ENCODE assay signal across 8 cellular contexts in genomic region chr1:1290238-1290731, GRCh38. TPM values are rescaled to one million over a fixed set of nuclear protein-coding genes. Genes with fewer than 3 reads are reported as not detected.
DNase-seq lines count a peak whose midpoint lies in the region; ATAC-seq and TF ChIP-seq lines count a peak whose summit lies in the region.

No MANE protein-coding gene starts in this region.

- H3K36me3 Mint-ChIP-seq in activated CD8-positive, alpha-beta T cell treated with anti-CD3 and anti-CD28 coated beads, Interleukin-2, amount 10 ng/mL, durations not matched to agents 7 days and 5 days (ENCODE audit: low read depth) = peaks cover 4% of the 10 kb centered on the region
- no peaks in the 10 kb centered on the region for H3K36me3 Mint-ChIP-seq in neural crest cell (ENCODE audit: low read depth)

- no peak overlapping the region for H3K4me3 Mint-ChIP-seq in activated CD8-positive, alpha-beta T cell treated with anti-CD3 and anti-CD28 coated beads, Interleukin-2, amount 10 ng/mL, durations not matched to agents 7 days and 5 days
- peak overlapping the region; percentile 64 for H3K4me3 Mint-ChIP-seq in neural crest cell

- CTCF ChIA-PET in activated CD8-positive, alpha-beta T cell treated with anti-CD3 and anti-CD28 coated beads, Interleukin-2, amount 10 ng/mL, durations not matched to agents 7 days and 5 days (lab: Charles Lee) = interaction anchor here (1.3 to 3.2 kb wide), 2 partner anchors 16 to 168 kb away, joined by 4 to 61 read pairs; no protein-coding TSS in a partner anchor

- H3K9me3 Mint-ChIP-seq in activated CD8-positive, alpha-beta T cell treated with anti-CD3 and anti-CD28 coated beads, Interleukin-2, amount 10 ng/mL, durations not matched to agents 7 days and 5 days (ENCODE audit: insufficient read depth) = no peaks in the 10 kb centered on the region
- H3K9me3 Mint-ChIP-seq in neural crest cell = no peaks in the 10 kb centered on the region

- POLR2A ChIA-PET in activated CD8-positive, alpha-beta T cell treated with anti-CD3 and anti-CD28 coated beads, Interleukin-2, amount 10 ng/mL, durations not matched to agents 7 days and 5 days (lab: Charles Lee) = no interaction called here

- DNase-seq in NCI-H1105 (lab: John Stamatoyannopoulos, UW) = peak; percentile 19
- no peak for DNase-seq in NCI-H1105 treated with DMSO at 0.1 percent for 48 hours (lab: John Stamatoyannopoulos, UW)
- DNase-seq in NCI-H226 = peak; percentile 26
- peak; percentile 76 for DNase-seq in activated CD8-positive, alpha-beta T cell treated with anti-CD3 and anti-CD28 coated beads, Interleukin-2, amount 10 ng/mL, durations not matched to agents 7 days and 5 days
- DNase-seq in epithelial cell of esophagus (ENCODE audit: low read depth) = peak; percentile 55
- DNase-seq in neural crest cell (ENCODE audit: low read depth, low spot score) = peak; percentile 78

- peak; percentile 62 for TF ChIP-seq CTCF in epithelial cell of esophagus (IDR thresholded peaks at IDR 0.05; ENCODE audit: insufficient read depth, low read depth, low read length, missing control alignments)
- peak; percentile 65 for TF ChIP-seq CTCF in neural crest cell (conservative IDR thresholded peaks at IDR 0.05)

- no peak overlapping the region for H3K4me3 ChIP-seq in epithelial cell of esophagus (ENCODE audit: low read length)

- no peak overlapping the region for H3K27ac Mint-ChIP-seq in activated CD8-positive, alpha-beta T cell treated with anti-CD3 and anti-CD28 coated beads, Interleukin-2, amount 10 ng/mL, durations not matched to agents 7 days and 5 days
- H3K27ac Mint-ChIP-seq in neural crest cell (ENCODE audit: unreplicated experiment) = no peak overlapping the region

- H3K4me1 Mint-ChIP-seq in activated CD8-positive, alpha-beta T cell treated with anti-CD3 and anti-CD28 coated beads, Interleukin-2, amount 10 ng/mL, durations not matched to agents 7 days and 5 days (ENCODE audit: low read depth) = peaks cover 6% of the 10 kb centered on the region
- no peaks in the 10 kb centered on the region for H3K4me1 Mint-ChIP-seq in neural crest cell

- ATAC-seq in activated CD8-positive, alpha-beta T cell treated with anti-CD3 and anti-CD28 coated beads, Interleukin-2, amount 10 ng/mL, durations not matched to agents 7 days and 5 days = peak; percentile 48
- ATAC-seq in GM21390 (IDR thresholded peaks at IDR 0.05; ENCODE audit: unreplicated experiment) (no peak), HG03025 (IDR thresholded peaks at IDR 0.05; ENCODE audit: low FRiP score, unreplicated experiment) (no peak)

- H3K27me3 Mint-ChIP-seq in activated CD8-positive, alpha-beta T cell treated with anti-CD3 and anti-CD28 coated beads, Interleukin-2, amount 10 ng/mL, durations not matched to agents 7 days and 5 days (ENCODE audit: low read depth) = no peaks in the 10 kb centered on the region
- H3K27me3 Mint-ChIP-seq in neural crest cell (ENCODE audit: low read depth) = peaks cover 2% of the 10 kb centered on the region

RNA-seq across cellular contexts. Expression of gene SCNN1D, which starts 10.0 kb away (rescaled TPM):
- 1 to 10 TPM; 3.4 to 3.6 TPM for total RNA-seq in activated CD8-positive, alpha-beta T cell treated with anti-CD3 and anti-CD28 coated beads, Interleukin-2, amount 10 ng/mL, durations not matched to agents 7 days and 5 days
- total RNA-seq in neural crest cell = 5.9 and 10.8 TPM in 2 replicates

RNA-seq across cellular contexts. Expression of gene UBE2J2, which starts 16.6 kb away (rescaled TPM):
- 10 to 100 TPM; 62.3 to 67.5 TPM for total RNA-seq in activated CD8-positive, alpha-beta T cell treated with anti-CD3 and anti-CD28 coated beads, Interleukin-2, amount 10 ng/mL, durations not matched to agents 7 days and 5 days
- total RNA-seq in neural crest cell = 77.0 and 80.8 TPM in 2 replicates

RNA-seq across cellular contexts. Expression of gene ACAP3, which starts 17.4 kb away (rescaled TPM):
- 10 to 100 TPM; 65.2 to 87.3 TPM for total RNA-seq in activated CD8-positive, alpha-beta T cell treated with anti-CD3 and anti-CD28 coated beads, Interleukin-2, amount 10 ng/mL, durations not matched to agents 7 days and 5 days
- 111 and 124 TPM in 2 replicates for total RNA-seq in neural crest cell

RNA-seq across cellular contexts. Expression of gene PUSL1, which starts 18.1 kb away (rescaled TPM):
- total RNA-seq in activated CD8-positive, alpha-beta T cell treated with anti-CD3 and anti-CD28 coated beads, Interleukin-2, amount 10 ng/mL, durations not matched to agents 7 days and 5 days = 10 to 100 TPM; 24.0 to 26.2 TPM
- 26.3 and 27.9 TPM in 2 replicates for total RNA-seq in neural crest cell

RNA-seq across cellular contexts. Expression of gene INTS11, which starts 34.2 kb away (rescaled TPM):
- total RNA-seq in activated CD8-positive, alpha-beta T cell treated with anti-CD3 and anti-CD28 coated beads, Interleukin-2, amount 10 ng/mL, durations not matched to agents 7 days and 5 days = 100 to 1,000 TPM; 120 to 134 TPM
- 137 and 160 TPM in 2 replicates for total RNA-seq in neural crest cell
